ENCODE assay signal across 21 cellular contexts in genomic region chr1:41779350-41779749, GRCh38.
A peak's percentile ranks its signal among the peaks of the same experiment; 100 is the strongest.
DNase-seq lines count a peak whose midpoint lies in the region; ATAC-seq and TF ChIP-seq lines count a peak whose summit lies in the region.
"Had no signal": no experiment of that assay in that cellular context is flagged by ENCODE, and none has a peak within 500 bp of the region (broad histone marks: within the 10 kb centered on the region; RNA-seq: fewer than 3 reads in every experiment).

No MANE protein-coding gene starts in this region.

- TF ChIP-seq CTCF in left ventricle myocardium inferior (IDR thresholded peaks at IDR 0.05; ENCODE audit: borderline replicate concordance) = peak; percentile 24
- peak; percentile 26; the same call in 1 of the 2 replicates for TF ChIP-seq CTCF in OCI-LY1 (IDR thresholded peaks at IDR 0.05; ENCODE audit: low read length)
- peak; percentile 57 for TF ChIP-seq CTCF in endodermal cell (conservative IDR thresholded peaks at IDR 0.05)
- no peak for TF ChIP-seq CTCF in thyroid gland (IDR thresholded peaks at IDR 0.05)
- no peak for TF ChIP-seq CTCF in mucosa of descending colon (IDR thresholded peaks at IDR 0.05)
- TF ChIP-seq CTCF in GM13976 (IDR thresholded peaks at IDR 0.05; ENCODE audit: borderline replicate concordance, control extremely low read depth, extremely low read depth, insufficient read depth, missing control alignments) = no peak

- H3K79me2 ChIP-seq in OCI-LY1 (ENCODE audit: insufficient read depth, low read length) = no peaks in the 10 kb centered on the region

- no peaks in the 10 kb centered on the region for H3K27me3 ChIP-seq in left ventricle myocardium inferior (ENCODE audit: low read depth)
- no peaks in the 10 kb centered on the region for H3K27me3 ChIP-seq in OCI-LY1 (ENCODE audit: insufficient read depth, low read length)
- H3K27me3 ChIP-seq in endodermal cell (ENCODE audit: control insufficient read depth, insufficient read depth, low read length, poor library complexity, severe bottlenecking) = no peaks in the 10 kb centered on the region
- no peaks in the 10 kb centered on the region for H3K27me3 ChIP-seq in thyroid gland
- H3K27me3 ChIP-seq: BLaER1 treated with 17β-estradiol and CSF1 and Interleukin-3, amounts not matched to agents 10 nM and 100 nM; sigmoid colon had no signal

- intact Hi-C loops in left ventricle myocardium inferior (cut with micrococcal nuclease) = no loop called here
- intact Hi-C loops in left cardiac atrium (cut with DNase I) = no loop called here
- intact Hi-C loops in thyroid gland (cut with DNase I) = no loop called here
- intact Hi-C loops in mucosa of descending colon (cut with DNase I, micrococcal nuclease) = no loop called here

- no peaks in the 10 kb centered on the region for H3K4me1 Mint-ChIP-seq in endodermal cell

- H2AFZ ChIP-seq in OCI-LY1 (ENCODE audit: low read length) = no peak overlapping the region
- H2AFZ ChIP-seq: GM23248 had no signal

- no peaks in the 10 kb centered on the region for H4K20me1 ChIP-seq in OCI-LY1 (ENCODE audit: insufficient read depth, low read length)
- H4K20me1 ChIP-seq: BLaER1 treated with 17β-estradiol and CSF1 and Interleukin-3, amounts not matched to agents 10 nM and 100 nM had no signal

- no peaks in the 10 kb centered on the region for H3K27me3 Mint-ChIP-seq in endodermal cell (ENCODE audit: insufficient read depth)
- H3K27me3 Mint-ChIP-seq: activated naive CD8-positive, alpha-beta T cell treated with anti-CD3 and anti-CD28 coated beads, Interleukin-2, amount 10 ng/mL, durations not matched to agents 7 days and 5 days; activated T-helper 17 cell treated with anti-CD3 and anti-CD28 coated beads, Interleukin-2, amount 50 U/mL, for 72 hours; naive B cell had no signal

- ATAC-seq in left cardiac atrium = no peak
- no peak for ATAC-seq in mucosa of descending colon
- ATAC-seq: activated T-helper 17 cell treated with anti-CD3 and anti-CD28 coated beads, Interleukin-2, amount 50 U/mL, for 72 hours; left colon had no signal

- H3K36me3 ChIP-seq in left ventricle myocardium inferior = no peaks in the 10 kb centered on the region
- no peaks in the 10 kb centered on the region; the same call in 1 of the 2 replicates for H3K36me3 ChIP-seq in OCI-LY1 (ENCODE audit: insufficient read depth, low read length)
- no peaks in the 10 kb centered on the region for H3K36me3 ChIP-seq in endodermal cell (ENCODE audit: control insufficient read depth, insufficient read depth, low read length)
- H3K36me3 ChIP-seq in thyroid gland = no peaks in the 10 kb centered on the region
- H3K36me3 ChIP-seq in mucosa of descending colon (ENCODE audit: low read depth) = no peaks in the 10 kb centered on the region
- H3K36me3 ChIP-seq: BLaER1 treated with 17β-estradiol and CSF1 and Interleukin-3, amounts not matched to agents 10 nM and 100 nM; sigmoid colon had no signal

- H3K9me3 Mint-ChIP-seq in endodermal cell = peaks cover 5% of the 10 kb centered on the region
- H3K9me3 Mint-ChIP-seq: activated T-helper 17 cell treated with anti-CD3 and anti-CD28 coated beads, Interleukin-2, amount 50 U/mL, for 72 hours; naive B cell had no signal

- no peak overlapping the region for H3K4me2 ChIP-seq in OCI-LY1 (ENCODE audit: low read length)
- H3K4me2 ChIP-seq: BLaER1 treated with 17β-estradiol and CSF1 and Interleukin-3, amounts not matched to agents 10 nM and 100 nM had no signal

- in situ Hi-C loops in GM13976 (cut with MboI; ENCODE audit: low sequenced_read_pairs, unreplicated experiment) = no loop called here

- no peaks in the 10 kb centered on the region for H3K9me2 ChIP-seq in OCI-LY1 (ENCODE audit: low read depth, low read length)

- no peaks in the 10 kb centered on the region for H3K36me3 Mint-ChIP-seq in endodermal cell (ENCODE audit: low read depth)
- H3K36me3 Mint-ChIP-seq: naive B cell had no signal

- WGBS in endodermal cell (ENCODE audit: insufficient coverage in 1 of 2, insufficient read length in 1 of 2), 2 experiments = 88 to 91% methylated on average over 6 of the region's 6 CpGs
- 97% methylated on average over 6 of the region's 6 CpGs for WGBS in thyroid gland, 2 donors

- H3K4me3 Mint-ChIP-seq in endodermal cell = no peak overlapping the region
- H3K4me3 Mint-ChIP-seq: activated naive CD8-positive, alpha-beta T cell treated with anti-CD3 and anti-CD28 coated beads, Interleukin-2, amount 10 ng/mL, durations not matched to agents 7 days and 5 days; activated T-helper 17 cell treated with anti-CD3 and anti-CD28 coated beads, Interleukin-2, amount 50 U/mL, for 72 hours; naive B cell had no signal

- DNase-seq in left ventricle myocardium inferior (no peak), left cardiac atrium (no peak), endodermal cell (no peak), thyroid gland (no peak), mucosa of descending colon (no peak), GM13976 (ENCODE audit: low spot score) (no peak), kidney glomerular epithelial cell (lab: John Stamatoyannopoulos, UW) (no peak)
- DNase-seq: activated CD4-positive, alpha-beta T cell treated with anti-CD3 and anti-CD28 coated beads, Interleukin-2, amount 50 U/mL, for 1 hour; activated naive CD8-positive, alpha-beta T cell treated with anti-CD3 and anti-CD28 coated beads, Interleukin-2, amount 10 ng/mL, durations not matched to agents 7 days and 5 days; GM23248; head of caudate nucleus; left colon; mesenchymal stem cell; naive B cell; NCI-H1436; NCI-H510A treated with DMSO at 0.1 percent for 48 hours; sigmoid colon; T-helper 2 cell had no signal

- H3K4me3 ChIP-seq in left ventricle myocardium inferior (no peak overlapping the region), OCI-LY1 (ENCODE audit: low read depth, low read length, poor library complexity, severe bottlenecking) (no peak overlapping the region), endodermal cell (ENCODE audit: low read length) (no peak overlapping the region), thyroid gland (replicated peaks in 1 of 3) (no peak overlapping the region), mucosa of descending colon (no peak overlapping the region)
- H3K4me3 ChIP-seq: BLaER1 treated with 17β-estradiol and CSF1 and Interleukin-3, amounts not matched to agents 10 nM and 100 nM; GM23248; sigmoid colon had no signal

- H3K9ac ChIP-seq in OCI-LY1 (ENCODE audit: low read length) = no peak overlapping the region
- no peak overlapping the region for H3K9ac ChIP-seq in endodermal cell (ENCODE audit: extremely low read depth, low read length, poor library complexity, severe bottlenecking)
- H3K9ac ChIP-seq: BLaER1 treated with 17β-estradiol and CSF1 and Interleukin-3, amounts not matched to agents 10 nM and 100 nM; GM23248 had no signal

- no peak for TF ChIP-seq POLR2A in thyroid gland (IDR thresholded peaks at IDR 0.05)

- H3F3A ChIP-seq in OCI-LY1 (ENCODE audit: insufficient read depth, low read length) = no peaks in the 10 kb centered on the region

- H3K9me3 ChIP-seq in left ventricle myocardium inferior (replicated peaks) (no peaks in the 10 kb centered on the region), OCI-LY1 (ENCODE audit: low read length) (no peaks in the 10 kb centered on the region), endodermal cell (ENCODE audit: control insufficient read depth, low read length) (no peaks in the 10 kb centered on the region), thyroid gland (no peaks in the 10 kb centered on the region), mucosa of descending colon (no peaks in the 10 kb centered on the region)
- H3K9me3 ChIP-seq: BLaER1 treated with 17β-estradiol and CSF1 and Interleukin-3, amounts not matched to agents 10 nM and 100 nM; sigmoid colon had no signal

- no peak overlapping the region for H3K27ac ChIP-seq in left ventricle myocardium inferior (replicated peaks)
- no peak overlapping the region for H3K27ac ChIP-seq in OCI-LY1 (ENCODE audit: low read depth, low read length, poor library complexity, severe bottlenecking)
- no peak overlapping the region for H3K27ac ChIP-seq in endodermal cell (ENCODE audit: low read depth, low read length)
- H3K27ac ChIP-seq in thyroid gland = peak overlapping the region; percentile 62 to 89 (median 84)
- H3K27ac ChIP-seq: BLaER1 treated with 17β-estradiol and CSF1 and Interleukin-3, amounts not matched to agents 10 nM and 100 nM; GM23248; sigmoid colon had no signal

- H3K4me1 ChIP-seq in left ventricle myocardium inferior (peaks cover 12% of the 10 kb centered on the region), OCI-LY1 (ENCODE audit: insufficient read depth, low read length, severe bottlenecking) (no peaks in the 10 kb centered on the region), endodermal cell (ENCODE audit: control insufficient read depth, insufficient read depth, low read length) (no peaks in the 10 kb centered on the region), thyroid gland (peaks cover 38 to 67% of the 10 kb centered on the region in 2 donors), mucosa of descending colon (ENCODE audit: low read depth) (no peaks in the 10 kb centered on the region)

- H3K27ac Mint-ChIP-seq in endodermal cell = no peak overlapping the region
- H3K27ac Mint-ChIP-seq: activated T-helper 17 cell treated with anti-CD3 and anti-CD28 coated beads, Interleukin-2, amount 50 U/mL, for 72 hours had no signal

Comparison
In these comparisons a context has a peak if more than half of its experiments do, and no peak if none do; other contexts are left out.
1. H3K27ac ChIP-seq: peak in thyroid gland (3 of 3); none in left ventricle myocardium inferior (single experiment), OCI-LY1 (single experiment) and endodermal cell (single experiment).
2. CTCF ChIP-seq: peak in left ventricle myocardium inferior (single experiment), OCI-LY1 (single experiment) and endodermal cell (single experiment); none in thyroid gland (0 of 6), mucosa of descending colon (single experiment) and GM13976 (single experiment).